In genomic region chr16:56137269-56137668, GRCh38 we compare ENCODE assay signal across 14 cellular contexts.
"Had no signal": no experiment of that assay in that cellular context is flagged by ENCODE, and none has a peak within 500 bp of the region (broad histone marks: within the 10 kb centered on the region; RNA-seq: fewer than 3 reads in every experiment).

No MANE protein-coding gene starts in this region.

- DNase-seq: activated CD4-positive, alpha-beta T cell treated with anti-CD3 and anti-CD28 coated beads, Interleukin-2, amount 50 U/mL, for 1 hour; activated CD8-positive, alpha-beta memory T cell treated with anti-CD3 and anti-CD28 coated beads, Interleukin-2, amount 50 U/mL, for 4 hours; activated T-cell treated with anti-CD3 and anti-CD28 coated beads, Interleukin-2, amount 50 U/mL, for 72 hours; foreskin keratinocyte; head of caudate nucleus; pancreas; stimulated activated CD4-positive, alpha-beta T cell treated with anti-CD3 and anti-CD28 coated beads, Interleukin-2, amount 100 ng/mL, for 48 hours; T-cell; testis; upper lobe of right lung had no signal

- H3K4me1 ChIP-seq: ascending aorta, foreskin keratinocyte, pancreas, testis, upper lobe of right lung had no signal

- H3K9me3 Mint-ChIP-seq: activated T-cell treated with anti-CD3 and anti-CD28 coated beads, Interleukin-2, amount 50 U/mL, for 72 hours; memory B cell; neural crest cell; stimulated activated naive CD8-positive, alpha-beta T cell treated with anti-CD3 and anti-CD28 coated beads, Interleukin-15, Interleukin-2, amounts not matched to agents 100 ng/mL and 50 ng/mL, for 24 hours; T-cell had no signal

- H3K9me3 ChIP-seq: ascending aorta, pancreas, testis, upper lobe of right lung had no signal

- H3K27me3 ChIP-seq: ascending aorta, testis, upper lobe of right lung had no signal

- ATAC-seq: activated T-cell treated with anti-CD3 and anti-CD28 coated beads, Interleukin-2, amount 50 U/mL, for 72 hours; foreskin keratinocyte; pancreas; upper lobe of right lung had no signal

- H3K27ac ChIP-seq: ascending aorta, foreskin keratinocyte, pancreas, testis, upper lobe of right lung had no signal

- H3K36me3 ChIP-seq: ascending aorta, pancreas, upper lobe of right lung had no signal

- H3K27ac Mint-ChIP-seq: activated T-cell treated with anti-CD3 and anti-CD28 coated beads, Interleukin-2, amount 50 U/mL, for 72 hours; memory B cell; stimulated activated naive CD8-positive, alpha-beta T cell treated with anti-CD3 and anti-CD28 coated beads, Interleukin-15, Interleukin-2, amounts not matched to agents 100 ng/mL and 50 ng/mL, for 24 hours; T-cell had no signal

- H3K36me3 Mint-ChIP-seq: memory B cell, T-cell had no signal

- H3K4me3 Mint-ChIP-seq: activated T-cell treated with anti-CD3 and anti-CD28 coated beads, Interleukin-2, amount 50 U/mL, for 72 hours; neural crest cell; stimulated activated naive CD8-positive, alpha-beta T cell treated with anti-CD3 and anti-CD28 coated beads, Interleukin-15, Interleukin-2, amounts not matched to agents 100 ng/mL and 50 ng/mL, for 24 hours; T-cell had no signal

- H3K4me3 ChIP-seq: ascending aorta, pancreas, testis, upper lobe of right lung had no signal

- H3K4me1 Mint-ChIP-seq: neural crest cell had no signal
